1 cellular context compared by ENCODE assay signal in the genomic region with DNA sequence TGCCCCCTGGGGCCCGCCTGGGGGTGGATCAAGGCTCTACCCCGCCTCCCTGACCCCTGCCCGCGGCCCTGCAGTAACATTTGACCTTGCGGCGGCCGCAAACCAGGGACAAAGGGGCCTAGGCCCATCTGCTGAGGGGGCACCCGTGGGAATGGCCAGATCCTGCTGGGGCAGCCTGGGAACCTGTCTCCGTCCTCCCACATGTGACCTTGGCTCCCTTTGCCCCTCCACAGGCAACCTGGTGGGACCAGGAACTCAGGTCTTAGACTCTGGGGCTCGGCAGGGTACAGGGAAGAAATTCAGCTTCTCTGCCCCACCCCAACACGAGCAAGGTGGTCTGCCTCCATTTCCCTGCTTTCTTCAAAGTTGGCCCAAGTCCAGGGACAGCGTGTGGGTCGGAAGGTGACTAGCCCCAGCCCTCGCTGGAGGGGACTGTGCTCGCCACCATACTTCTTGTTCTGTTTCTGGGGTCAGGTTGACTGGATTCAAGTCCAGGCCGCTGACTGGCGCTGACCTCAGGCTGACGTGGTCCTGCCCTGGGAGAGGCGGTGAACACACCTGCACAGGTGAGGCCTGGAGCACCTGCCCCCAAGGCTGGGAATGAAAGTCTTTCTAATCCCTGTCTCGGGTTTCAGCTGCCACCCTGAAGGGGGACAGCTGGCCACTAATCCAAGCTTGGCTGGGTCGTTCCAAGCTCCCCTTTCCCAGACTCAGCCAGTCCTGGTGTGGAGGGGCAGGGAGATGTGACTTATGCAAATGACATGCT.
A peak's percentile ranks its signal among the peaks of the same experiment; 100 is the strongest.
TF ChIP-seq lines count a peak whose summit lies in the region.

No MANE protein-coding gene starts in this region.

TF ChIP-seq in K562, 482 proteins besides CTCF, POLR2A, EP300 and RAD21 (continued from another document):
- TF ChIP-seq, protein P1, sequence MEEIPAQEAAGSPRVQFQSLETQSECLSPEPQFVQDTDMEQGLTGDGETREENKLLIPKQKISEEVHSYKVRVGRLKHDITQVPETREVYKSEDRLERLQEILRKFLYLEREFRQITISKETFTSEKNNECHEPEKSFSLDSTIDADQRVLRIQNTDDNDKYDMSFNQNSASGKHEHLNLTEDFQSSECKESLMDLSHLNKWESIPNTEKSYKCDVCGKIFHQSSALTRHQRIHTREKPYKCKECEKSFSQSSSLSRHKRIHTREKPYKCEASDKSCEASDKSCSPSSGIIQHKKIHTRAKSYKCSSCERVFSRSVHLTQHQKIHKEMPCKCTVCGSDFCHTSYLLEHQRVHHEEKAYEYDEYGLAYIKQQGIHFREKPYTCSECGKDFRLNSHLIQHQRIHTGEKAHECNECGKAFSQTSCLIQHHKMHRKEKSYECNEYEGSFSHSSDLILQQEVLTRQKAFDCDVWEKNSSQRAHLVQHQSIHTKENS (CRISPR knock-in tag; IDR thresholded peaks at IDR 0.05) = no peak
- no peak for TF ChIP-seq ZNF436 (CRISPR knock-in tag; IDR thresholded peaks at IDR 0.05)
- TF ChIP-seq NCOA4 (IDR thresholded peaks at IDR 0.05; ENCODE audit: partially characterized antibody) = no peak
- no peak for TF ChIP-seq SIN3A (IDR thresholded peaks at IDR 0.05; ENCODE audit: borderline replicate concordance in 2 of 2, control insufficient read depth in 1 of 2, low read depth in 2 of 2, low read length in 2 of 2)
- TF ChIP-seq MAX (CRISPR knock-in tag; IDR thresholded peaks at IDR 0.05) = no peak
- TF ChIP-seq MYNN (IDR thresholded peaks at IDR 0.05) = no peak
- no peak for TF ChIP-seq MYNN (CRISPR knock-in tag; IDR thresholded peaks at IDR 0.05)
- TF ChIP-seq KDM5B (IDR thresholded peaks at IDR 0.05; ENCODE audit: insufficient replicate concordance, low read depth, low read length) = peak; percentile 10
- TF ChIP-seq SAFB (IDR thresholded peaks at IDR 0.05; ENCODE audit: borderline replicate concordance, low read depth, low read length) = no peak
- TF ChIP-seq ZNF282 (CRISPR knock-in tag; IDR thresholded peaks at IDR 0.05) = no peak
- no peak for TF ChIP-seq ZNF184 (CRISPR knock-in tag; IDR thresholded peaks at IDR 0.05)
- TF ChIP-seq DPF2 (IDR thresholded peaks at IDR 0.05) = no peak
- no peak for TF ChIP-seq PPARD (CRISPR knock-in tag; IDR thresholded peaks at IDR 0.05)
- TF ChIP-seq HDAC8 (tag; IDR thresholded peaks at IDR 0.05) = no peak
- no peak for TF ChIP-seq ZNF146 (CRISPR knock-in tag; IDR thresholded peaks at IDR 0.05; ENCODE audit: unreplicated experiment)
- TF ChIP-seq BCL6 (CRISPR knock-in tag; IDR thresholded peaks at IDR 0.05) = no peak
- no peak for TF ChIP-seq KLF1 (tag; IDR thresholded peaks at IDR 0.05)
- TF ChIP-seq HDAC3 (IDR thresholded peaks at IDR 0.05; ENCODE audit: borderline replicate concordance, partially characterized antibody) = no peak
- TF ChIP-seq ZNF140 (CRISPR knock-in tag; IDR thresholded peaks at IDR 0.05) = no peak
- TF ChIP-seq BRCA1 (IDR thresholded peaks at IDR 0.05) = no peak
- no peak for TF ChIP-seq BRCA1 (CRISPR knock-in tag; IDR thresholded peaks at IDR 0.05)
- TF ChIP-seq WHSC1 (IDR thresholded peaks at IDR 0.05; ENCODE audit: low read length) = no peak
- no peak for TF ChIP-seq ZNF41 (CRISPR knock-in tag; conservative IDR thresholded peaks at IDR 0.05)
- TF ChIP-seq GTF2F1 (IDR thresholded peaks at IDR 0.05; ENCODE audit: low read depth, low read length) = no peak
- TF ChIP-seq TAF1 (IDR thresholded peaks at IDR 0.05; ENCODE audit: control insufficient read depth, extremely low read depth, insufficient read depth, low read length, severe bottlenecking) = no peak
- TF ChIP-seq DLX4 (CRISPR knock-in tag; IDR thresholded peaks at IDR 0.05) = no peak
- no peak for TF ChIP-seq CHD2 (IDR thresholded peaks at IDR 0.05; ENCODE audit: low read depth, low read length)
- no peak for TF ChIP-seq ZNF551 (CRISPR knock-in tag; IDR thresholded peaks at IDR 0.05)
